In genomic region chr1:219476716-219477115, GRCh38 we compare ENCODE assay signal across 18 cellular contexts.
DNase-seq lines count a peak whose midpoint lies in the region; ATAC-seq and TF ChIP-seq lines count a peak whose summit lies in the region.
"Had no signal": no experiment of that assay in that cellular context is flagged by ENCODE, and none has a peak within 500 bp of the region (broad histone marks: within the 10 kb centered on the region; RNA-seq: fewer than 3 reads in every experiment).

No MANE protein-coding gene starts in this region.

- H3K27me3 Mint-ChIP-seq in progenitor cell of endocrine pancreas = no peaks in the 10 kb centered on the region
- H3K27me3 Mint-ChIP-seq: activated CD4-positive, alpha-beta memory T cell treated with anti-CD3 and anti-CD28 coated beads, Interleukin-2, amount 10 ng/mL, durations not matched to agents 7 days and 5 days had no signal

- H3K9me3 Mint-ChIP-seq in progenitor cell of endocrine pancreas (ENCODE audit: low read depth) = no peaks in the 10 kb centered on the region
- H3K9me3 Mint-ChIP-seq: activated CD4-positive, alpha-beta memory T cell treated with anti-CD3 and anti-CD28 coated beads, Interleukin-2, amount 10 ng/mL, durations not matched to agents 7 days and 5 days; naive thymus-derived CD4-positive, alpha-beta T cell had no signal

- in situ Hi-C loops in ACHN (cut with HindIII; ENCODE audit: low pct_ligation_motif_present, low pct_unique_long_range_greater_than_20kb, low sequenced_read_pairs) = no loop called here

- H3K36me3 Mint-ChIP-seq in progenitor cell of endocrine pancreas (ENCODE audit: insufficient read depth) = no peaks in the 10 kb centered on the region
- H3K36me3 Mint-ChIP-seq: naive thymus-derived CD4-positive, alpha-beta T cell had no signal

- ATAC-seq in GM18498 (IDR thresholded peaks at IDR 0.05; ENCODE audit: unreplicated experiment) = peak; percentile 50
- peak; percentile 29 for ATAC-seq in GM19397 (IDR thresholded peaks at IDR 0.05; ENCODE audit: unreplicated experiment)
- peak; percentile 27 for ATAC-seq in HG02588 (IDR thresholded peaks at IDR 0.05; ENCODE audit: unreplicated experiment)
- peak; percentile 37 for ATAC-seq in HG03196 (IDR thresholded peaks at IDR 0.05; ENCODE audit: unreplicated experiment)
- ATAC-seq: lower lobe of right lung; naive thymus-derived CD4-positive, alpha-beta T cell; Panc1; psoas muscle had no signal

- no peak for DNase-seq in NCI-H1048 (lab: John Stamatoyannopoulos, UW)
- DNase-seq in ACHN = no peak
- DNase-seq in mesenteric fat pad (ENCODE audit: low spot score) = no peak
- no peak for DNase-seq in progenitor cell of endocrine pancreas (ENCODE audit: low spot score, unreplicated experiment)
- DNase-seq: activated CD4-positive, alpha-beta memory T cell treated with anti-CD3 and anti-CD28 coated beads, Interleukin-2, amount 10 ng/mL, durations not matched to agents 7 days and 5 days; adrenal gland; cerebellar nuclear complex; lower lobe of right lung; naive thymus-derived CD4-positive, alpha-beta T cell; NCI-H2081 treated with DMSO at 0.1 percent for 48 hours; NCI-H526 treated with DMSO at 0.1 percent for 48 hours; psoas muscle; stimulated activated CD4-positive, alpha-beta T cell treated with anti-CD3 and anti-CD28 coated beads, Interleukin-12 subunit alpha, Interleukin-12 subunit beta, amount 100 ng/mL, for 4 hours had no signal

- TF ChIP-seq CTCF in progenitor cell of endocrine pancreas (IDR thresholded peaks at IDR 0.05; ENCODE audit: unreplicated experiment) = no peak

- no peaks in the 10 kb centered on the region for H3K4me1 Mint-ChIP-seq in progenitor cell of endocrine pancreas (ENCODE audit: low read depth)

- H3K4me3 Mint-ChIP-seq in progenitor cell of endocrine pancreas (ENCODE audit: low read depth) = no peak overlapping the region
- H3K4me3 Mint-ChIP-seq: activated CD4-positive, alpha-beta memory T cell treated with anti-CD3 and anti-CD28 coated beads, Interleukin-2, amount 10 ng/mL, durations not matched to agents 7 days and 5 days; naive thymus-derived CD4-positive, alpha-beta T cell had no signal

- no peak overlapping the region for H3K27ac Mint-ChIP-seq in progenitor cell of endocrine pancreas
- H3K27ac Mint-ChIP-seq: activated CD4-positive, alpha-beta memory T cell treated with anti-CD3 and anti-CD28 coated beads, Interleukin-2, amount 10 ng/mL, durations not matched to agents 7 days and 5 days; naive thymus-derived CD4-positive, alpha-beta T cell had no signal
